In genomic region chr4:151809716-151810115, GRCh38 we compare ENCODE assay signal across 16 cellular contexts. TPM values are rescaled to one million over a fixed set of nuclear protein-coding genes. Genes with fewer than 3 reads are reported as not detected.
DNase-seq lines count a peak whose midpoint lies in the region; TF ChIP-seq lines count a peak whose summit lies in the region.
"Had no signal": no experiment of that assay in that cellular context is flagged by ENCODE, and none has a peak within 500 bp of the region (broad histone marks: within the 10 kb centered on the region; RNA-seq: fewer than 3 reads in every experiment).

No MANE protein-coding gene starts in this region.

- CTCF ChIA-PET in activated CD4-positive, alpha-beta memory T cell treated with anti-CD3 and anti-CD28 coated beads for 36 hours (lab: Charles Lee) = interaction anchor here (1.0 kb wide), 1 partner anchor 10 kb away, joined by 3 read pairs; no protein-coding TSS in a partner anchor
- CTCF ChIA-PET in PC-9 (lab: Charles Lee) = no interaction called here

- no peaks in the 10 kb centered on the region; the same call in 1 of the 2 replicates for H3K27me3 Mint-ChIP-seq in H9 (ENCODE audit: low read depth)
- H3K27me3 Mint-ChIP-seq in activated CD4-positive, alpha-beta memory T cell treated with anti-CD3 and anti-CD28 coated beads for 36 hours = no peaks in the 10 kb centered on the region
- H3K27me3 Mint-ChIP-seq: CD4-positive, alpha-beta T cell had no signal

- POLR2A ChIA-PET in activated CD4-positive, alpha-beta memory T cell treated with anti-CD3 and anti-CD28 coated beads for 36 hours (lab: Charles Lee) = no interaction called here
- POLR2A ChIA-PET in PC-9 (lab: Charles Lee; ENCODE audit: unreplicated experiment) = no interaction called here

- H3K4me3 ChIP-seq in effector memory CD4-positive, alpha-beta T cell (ENCODE audit: insufficient read depth, low read depth, low read length, poor library complexity, severe bottlenecking) = no peak overlapping the region
- no peak overlapping the region for H3K4me3 ChIP-seq in PC-9
- H3K4me3 ChIP-seq: GM12878 had no signal

- H2BK12ac ChIP-seq in H9 (ENCODE audit: insufficient read length, low read depth, low read length) = no peak overlapping the region

- no peak overlapping the region for H2BK120ac ChIP-seq in H9 (ENCODE audit: low read depth, low read length, poor library complexity, severe bottlenecking)

- H3K79me2 ChIP-seq in H9 (ENCODE audit: insufficient read depth, low read length) = no peaks in the 10 kb centered on the region
- no peaks in the 10 kb centered on the region for H3K79me2 ChIP-seq in PC-9 (ENCODE audit: low read depth)

- H3K36me3 Mint-ChIP-seq in H9 (ENCODE audit: insufficient read depth in 1 of 3, low read depth in 3 of 3) = peaks cover 0 to 7% (median 5%) of the 10 kb centered on the region in 3 experiments; a peak in 3 of 7 replicates
- H3K36me3 Mint-ChIP-seq in activated CD4-positive, alpha-beta memory T cell treated with anti-CD3 and anti-CD28 coated beads for 36 hours = no peaks in the 10 kb centered on the region

- no peak overlapping the region for H3K18ac ChIP-seq in H9 (ENCODE audit: insufficient read length, low read depth, low read length)

- peaks cover 0 to 3% of the 10 kb centered on the region in 2 experiments; a peak in 2 of 5 replicates for H3K9me3 Mint-ChIP-seq in H9
- H3K9me3 Mint-ChIP-seq in activated CD4-positive, alpha-beta memory T cell treated with anti-CD3 and anti-CD28 coated beads for 36 hours = no peaks in the 10 kb centered on the region
- H3K9me3 Mint-ChIP-seq: CD4-positive, alpha-beta T cell had no signal

- in situ Hi-C loops in G401 (cut with HindIII; ENCODE audit: low sequenced_read_pairs) = no loop called here

- H3T11ph ChIP-seq in H9 (ENCODE audit: low read length) = no peak overlapping the region

- H2AFZ ChIP-seq in H9 (ENCODE audit: low read length) = no peak overlapping the region
- no peak overlapping the region for H2AFZ ChIP-seq in PC-9

- H3K36me3 ChIP-seq in effector memory CD4-positive, alpha-beta T cell (ENCODE audit: control insufficient read depth, insufficient read depth, low read length) = no peaks in the 10 kb centered on the region
- H3K36me3 ChIP-seq in PC-9 (ENCODE audit: low read depth) = no peaks in the 10 kb centered on the region

- H2BK5ac ChIP-seq in H9 (ENCODE audit: insufficient read length, low read length) = no peak overlapping the region

- H3K4me3 Mint-ChIP-seq in H9 = no peak overlapping the region
- no peak overlapping the region for H3K4me3 Mint-ChIP-seq in activated CD4-positive, alpha-beta memory T cell treated with anti-CD3 and anti-CD28 coated beads for 36 hours
- H3K4me3 Mint-ChIP-seq: CD4-positive, alpha-beta T cell had no signal

- no peak overlapping the region for H3K9ac ChIP-seq in H9 (ENCODE audit: extremely low read depth, insufficient read length, low read length)

- no peak for TF ChIP-seq CTCF in H9 (conservative IDR thresholded peaks at IDR 0.05)
- no peak for TF ChIP-seq CTCF in PC-9 (conservative IDR thresholded peaks at IDR 0.05)

- H4K91ac ChIP-seq in H9 (ENCODE audit: insufficient read length, low read depth, low read length) = peak overlapping the region; percentile 62

- H3K27ac Mint-ChIP-seq in H9 = peak overlapping the region in 2 of 3 experiments; percentile 25 to 90; a peak in 4 of 7 replicates
- H3K27ac Mint-ChIP-seq in activated CD4-positive, alpha-beta memory T cell treated with anti-CD3 and anti-CD28 coated beads for 36 hours = no peak overlapping the region
- H3K27ac Mint-ChIP-seq: CD4-positive, alpha-beta T cell had no signal

- H3K9me2 ChIP-seq in PC-9 (ENCODE audit: insufficient read depth) = no peaks in the 10 kb centered on the region

- no peaks in the 10 kb centered on the region for H3K23me2 ChIP-seq in H9 (ENCODE audit: insufficient read length, low read depth, low read length, poor library complexity, severe bottlenecking)

- H3K4me1 ChIP-seq in H9 (ENCODE audit: insufficient read depth, low read length) (peaks cover 14% of the 10 kb centered on the region; the same call in 1 of the 2 replicates), PC-9 (replicated peaks; ENCODE audit: insufficient read depth) (0 out of 2 replicates have a peak, but pooled peaks cover 4% of the 10 kb centered on the region)
- H3K4me1 ChIP-seq in effector memory CD4-positive, alpha-beta T cell (ENCODE audit: control insufficient read depth, insufficient read depth, low read length, poor library complexity, severe bottlenecking) = no peaks in the 10 kb centered on the region

- H3K56ac ChIP-seq in H9 (ENCODE audit: insufficient read length, low read depth, low read length) = no peak overlapping the region

- H3K4ac ChIP-seq in H9 (ENCODE audit: low read depth, low read length) = no peak overlapping the region

- H3K9me3 ChIP-seq in H9 (ENCODE audit: control insufficient read depth, low read depth, low read length) (peaks cover 6% of the 10 kb centered on the region), PC-9 (ENCODE audit: insufficient read depth, low read depth) (no peaks in the 10 kb centered on the region)
- no peaks in the 10 kb centered on the region for H3K9me3 ChIP-seq in effector memory CD4-positive, alpha-beta T cell (ENCODE audit: control insufficient read depth, low read length)

- BruUV-seq in PC-9 (replicated peaks; lab: Mats Ljungman, UMichigan) = no TSS peak

- no peak overlapping the region for H3K23ac ChIP-seq in H9 (ENCODE audit: insufficient read length, low read depth, low read length)

- H3K4me1 Mint-ChIP-seq in H9 = peaks cover 39 to 53% of the 10 kb centered on the region in 2 experiments
- H3K4me1 Mint-ChIP-seq in activated CD4-positive, alpha-beta memory T cell treated with anti-CD3 and anti-CD28 coated beads for 36 hours (ENCODE audit: low read depth) = no peaks in the 10 kb centered on the region

- H4K20me1 ChIP-seq in H9 (ENCODE audit: control insufficient read depth, insufficient read depth, insufficient read length) (no peaks in the 10 kb centered on the region), PC-9 (ENCODE audit: insufficient read depth) (no peaks in the 10 kb centered on the region)

- peak; percentile 97 for DNase-seq in G401 (ENCODE audit: low spot score)
- no peak for DNase-seq in H9
- peak; percentile 56 to 95 for DNase-seq in cerebellar nuclear complex (lab: John Stamatoyannopoulos, UW)
- DNase-seq in putamen (ENCODE audit: low spot score) = peak; percentile 20
- DNase-seq in activated CD4-positive, alpha-beta memory T cell treated with anti-CD3 and anti-CD28 coated beads for 36 hours = no peak
- DNase-seq in effector memory CD4-positive, alpha-beta T cell = no peak
- DNase-seq in PC-9 = no peak
- DNase-seq: ACHN; Caco-2; CD4-positive, alpha-beta T cell; DMS153; DMS79; HCEC 1CT had no signal

- intact Hi-C loops in activated CD4-positive, alpha-beta memory T cell treated with anti-CD3 and anti-CD28 coated beads for 36 hours (cut with micrococcal nuclease) = no loop called here
- intact Hi-C loops in PC-9 (cut with micrococcal nuclease; ENCODE audit: unreplicated experiment) = no loop called here

- no peak overlapping the region for H2BK15ac ChIP-seq in H9 (ENCODE audit: low read depth, low read length)

- no peak overlapping the region for H2AK5ac ChIP-seq in H9 (ENCODE audit: insufficient read length, low read length)

- no peak overlapping the region for H3K4me2 ChIP-seq in H9 (ENCODE audit: insufficient read depth, insufficient read length, low read length)
- H3K4me2 ChIP-seq in PC-9 = no peak overlapping the region

- WGBS in H9 (ENCODE audit: extremely low coverage, insufficient read length, low lambda C conversion rate) = no CpG with 5 or more reads among the region's 6 CpGs

- H4K5ac ChIP-seq in H9 (ENCODE audit: insufficient read length, low read depth, low read length) = no peak overlapping the region

- H3K27ac ChIP-seq in H9 (ENCODE audit: insufficient read length, low read depth, low read length) (no peak overlapping the region), PC-9 (no peak overlapping the region)
- H3K27ac ChIP-seq in effector memory CD4-positive, alpha-beta T cell (ENCODE audit: insufficient read depth, low read length, poor library complexity, severe bottlenecking) = no peak overlapping the region
- H3K27ac ChIP-seq: C4-2B, HL-60 had no signal

- H3K27me3 ChIP-seq in H9 (ENCODE audit: insufficient read depth, low read length) (no peaks in the 10 kb centered on the region), PC-9 (ENCODE audit: insufficient read depth, low read depth) (no peaks in the 10 kb centered on the region)
- H3K27me3 ChIP-seq in effector memory CD4-positive, alpha-beta T cell (replicated peaks; ENCODE audit: control insufficient read depth, insufficient read depth, low read length, poor library complexity, severe bottlenecking) = no peaks in the 10 kb centered on the region

- peak overlapping the region; percentile 14 for H2BK20ac ChIP-seq in H9 (ENCODE audit: low read depth, low read length, poor library complexity, severe bottlenecking)

- H3K79me1 ChIP-seq in H9 (ENCODE audit: insufficient read depth, low read depth, low read length, poor library complexity, severe bottlenecking) = no peaks in the 10 kb centered on the region

- H4K8ac ChIP-seq in H9 (replicated peaks; ENCODE audit: insufficient read length, low read depth, low read length) = no peak overlapping the region

- no peaks in the 10 kb centered on the region for H3F3A ChIP-seq in PC-9 (ENCODE audit: insufficient read depth, low read depth)

- H3K14ac ChIP-seq in H9 (ENCODE audit: insufficient read depth, low read length) = no peak overlapping the region

RNA-seq across cellular contexts. Expression of gene GATB, which starts 48.9 kb away (rescaled TPM):
- 73.6 and 79.6 TPM in 2 replicates for total RNA-seq in G401 (2014; rRNA removed; shearing (Covaris generic))
- total RNA-seq in H9 (2021) (18.9 and 21.2 TPM in 2 replicates), PC-9 (2021) (23.5 and 24.2 TPM in 2 replicates)
- total RNA-seq in activated CD4-positive, alpha-beta memory T cell treated with anti-CD3 and anti-CD28 coated beads for 36 hours = 10 to 100 TPM; 16.1 to 16.5 TPM

Comparison
In these comparisons a context has a peak if more than half of its experiments do, and no peak if none do; other contexts are left out.
1. DNase-seq: peak in G401 (single experiment), cerebellar nuclear complex (2 of 2) and putamen (single experiment); none in H9 (single experiment), activated CD4-positive, alpha-beta memory T cell treated with anti-CD3 and anti-CD28 coated beads for 36 hours (single experiment), effector memory CD4-positive, alpha-beta T cell (0 of 3) and PC-9 (0 of 2).